Comparison of ENCODE assay signal across 1 cellular context in genomic region chr4:139786494-139787354, GRCh38.
TF ChIP-seq lines count a peak whose summit lies in the region.

No MANE protein-coding gene starts in this region.

TF ChIP-seq in GM23338, 12 proteins besides CTCF, POLR2A, EP300 and RAD21 (continued from another document):
- TF ChIP-seq ZNF462 (CRISPR knock-in tag; IDR thresholded peaks at IDR 0.05) = no peak
- no peak for TF ChIP-seq EZH2 (IDR thresholded peaks at IDR 0.05; ENCODE audit: low read depth, unreplicated experiment)
- TF ChIP-seq POLR2AphosphoS5 (IDR thresholded peaks at IDR 0.05; ENCODE audit: low read depth) = no peak
- no peak for TF ChIP-seq CREB1 (CRISPR knock-in tag; IDR thresholded peaks at IDR 0.05; ENCODE audit: low read depth)
